28 cellular contexts compared by ENCODE assay signal in genomic region chr6:84066536-84066935, GRCh38. TPM values are rescaled to one million over a fixed set of nuclear protein-coding genes. Genes with fewer than 3 reads are reported as not detected.
"Had no signal": no experiment of that assay in that cellular context is flagged by ENCODE, and none has a peak within 500 bp of the region (broad histone marks: within the 10 kb centered on the region; RNA-seq: fewer than 3 reads in every experiment).

No MANE protein-coding gene starts in this region.

- ATAC-seq: activated CD4-positive, alpha-beta T cell treated with anti-CD3 and anti-CD28 coated beads for 36 hours; activated CD8-positive, alpha-beta memory T cell treated with anti-CD3 and anti-CD28 coated beads, Interleukin-2, amount 10 ng/mL, durations not matched to agents 7 days and 5 days; activated CD8-positive, alpha-beta T cell treated with anti-CD3 and anti-CD28 coated beads, Interleukin-2, amount 10 ng/mL, durations not matched to agents 7 days and 5 days; gastrocnemius medialis; natural killer cell; right lobe of liver; stimulated activated naive CD8-positive, alpha-beta T cell treated with anti-CD3 and anti-CD28 coated beads, Interleukin-15, Interleukin-2, amounts not matched to agents 100 U/mL and 50 U/mL, for 24 hours had no signal

- DNase-seq: activated B cell treated with CpG ODN at 0.5 μM for 24 hours; activated CD4-positive, alpha-beta T cell treated with anti-CD3 and anti-CD28 coated beads for 36 hours; activated CD8-positive, alpha-beta memory T cell treated with anti-CD3 and anti-CD28 coated beads, Interleukin-2, amount 10 ng/mL, durations not matched to agents 7 days and 5 days; activated CD8-positive, alpha-beta T cell treated with anti-CD3 and anti-CD28 coated beads, Interleukin-2, amount 10 ng/mL, durations not matched to agents 7 days and 5 days; activated effector memory CD4-positive, alpha-beta T cell treated with Interleukin-2 at 50 U/mL for 16 hours; activated naive CD4-positive, alpha-beta T cell treated with Interleukin-2 at 50 U/mL for 16 hours; activated T-cell treated with anti-CD3 and anti-CD28 coated beads, Interleukin-2, amount 50 U/mL, for 48 hours; caudate nucleus; endodermal cell; gastrocnemius medialis; glutamatergic neuron; natural killer cell; ovary; right lobe of liver; stimulated activated CD4-positive, alpha-beta T cell treated with anti-CD3 and anti-CD28 coated beads, Interleukin-12 subunit alpha, Interleukin-12 subunit beta, amount 100 ng/mL, for 4 hours; stimulated activated CD4-positive, alpha-beta T cell treated with anti-CD3 and anti-CD28 coated beads, Interleukin-4, amount 100 ng/mL, for 1 hour; stimulated activated naive CD8-positive, alpha-beta T cell treated with anti-CD3 and anti-CD28 coated beads, Interleukin-15, Interleukin-2, amounts not matched to agents 100 U/mL and 50 U/mL, for 24 hours; T-helper 1 cell had no signal

- H3K27me3 ChIP-seq: gastrocnemius medialis, hepatocyte, ovary, right lobe of liver, vagina had no signal

- H3K4me3 Mint-ChIP-seq: activated B cell treated with CpG ODN at 0.5 μM for 24 hours; activated CD4-positive, alpha-beta T cell treated with anti-CD3 and anti-CD28 coated beads for 36 hours; activated CD8-positive, alpha-beta memory T cell treated with anti-CD3 and anti-CD28 coated beads, Interleukin-2, amount 10 ng/mL, durations not matched to agents 7 days and 5 days; activated CD8-positive, alpha-beta T cell treated with anti-CD3 and anti-CD28 coated beads, Interleukin-2, amount 10 ng/mL, durations not matched to agents 7 days and 5 days; activated naive CD8-positive, alpha-beta T cell; brain; dendritic cell treated with granulocyte-macrophage colony-stimulating factor and Interleukin-4, amounts not matched to agents 40 ng/mL and 50 ng/mL, for 4 days; endodermal cell; memory B cell; natural killer cell; T-helper 2 cell treated with Interferon-gamma antibody and Interleukin-4, amounts not matched to agents 5 μg/mL and 100 μg/mL, for 36 hours had no signal

- H3K36me3 Mint-ChIP-seq: activated CD8-positive, alpha-beta memory T cell treated with anti-CD3 and anti-CD28 coated beads, Interleukin-2, amount 10 ng/mL, durations not matched to agents 7 days and 5 days; activated naive CD8-positive, alpha-beta T cell; memory B cell; natural killer cell had no signal

- H3K4me1 ChIP-seq: gastrocnemius medialis, right lobe of liver, vagina had no signal

- H3K27ac ChIP-seq: gastrocnemius medialis, hepatocyte, ovary, right lobe of liver, vagina had no signal

- H3K27me3 Mint-ChIP-seq: activated CD4-positive, alpha-beta T cell treated with anti-CD3 and anti-CD28 coated beads for 36 hours; dendritic cell treated with granulocyte-macrophage colony-stimulating factor and Interleukin-4, amounts not matched to agents 40 ng/mL and 50 ng/mL, for 4 days; memory B cell; progenitor cell of endocrine pancreas had no signal

- H3K9me3 ChIP-seq: gastrocnemius medialis, ovary, right lobe of liver, thoracic aorta, vagina had no signal

- H3K4me3 ChIP-seq: gastrocnemius medialis, hepatocyte, ovary, right lobe of liver, thoracic aorta, vagina had no signal

- H3K36me3 ChIP-seq: gastrocnemius medialis, ovary, right lobe of liver, vagina had no signal

- H3K4me1 Mint-ChIP-seq: activated B cell treated with CpG ODN at 0.5 μM for 24 hours; activated CD4-positive, alpha-beta T cell treated with anti-CD3 and anti-CD28 coated beads for 36 hours; activated CD8-positive, alpha-beta memory T cell treated with anti-CD3 and anti-CD28 coated beads, Interleukin-2, amount 10 ng/mL, durations not matched to agents 7 days and 5 days; memory B cell; natural killer cell had no signal

- H3K27ac Mint-ChIP-seq: activated B cell treated with CpG ODN at 0.5 μM for 24 hours; activated CD4-positive, alpha-beta T cell treated with anti-CD3 and anti-CD28 coated beads for 36 hours; activated CD8-positive, alpha-beta memory T cell treated with anti-CD3 and anti-CD28 coated beads, Interleukin-2, amount 10 ng/mL, durations not matched to agents 7 days and 5 days; activated CD8-positive, alpha-beta T cell treated with anti-CD3 and anti-CD28 coated beads, Interleukin-2, amount 10 ng/mL, durations not matched to agents 7 days and 5 days; activated naive CD8-positive, alpha-beta T cell; dendritic cell treated with granulocyte-macrophage colony-stimulating factor and Interleukin-4, amounts not matched to agents 40 ng/mL and 50 ng/mL, for 4 days; endodermal cell; memory B cell; natural killer cell; progenitor cell of endocrine pancreas; T-helper 2 cell treated with Interferon-gamma antibody and Interleukin-4, amounts not matched to agents 5 μg/mL and 100 μg/mL, for 36 hours had no signal

RNA-seq across cellular contexts. Expression of gene MRAP2, which starts 33.0 kb away (rescaled TPM):
- total RNA-seq: activated B cell treated with CpG ODN at 0.5 μM for 24 hours; activated CD4-positive, alpha-beta T cell treated with anti-CD3 and anti-CD28 coated beads for 36 hours; activated CD8-positive, alpha-beta memory T cell treated with anti-CD3 and anti-CD28 coated beads, Interleukin-2, amount 10 ng/mL, durations not matched to agents 7 days and 5 days; activated CD8-positive, alpha-beta T cell treated with anti-CD3 and anti-CD28 coated beads, Interleukin-2, amount 10 ng/mL, durations not matched to agents 7 days and 5 days; kidney epithelial cell; natural killer cell had no signal
